ENCODE assay signal across 8 cellular contexts in genomic region chr5:36152324-36153298, GRCh38. TPM values are rescaled to one million over a fixed set of nuclear protein-coding genes. Genes with fewer than 3 reads are reported as not detected.
A peak's percentile ranks its signal among the peaks of the same experiment; 100 is the strongest.
DNase-seq lines count a peak whose midpoint lies in the region; ATAC-seq and TF ChIP-seq lines count a peak whose summit lies in the region.

No MANE protein-coding gene starts in this region.

- H3K4me3 Mint-ChIP-seq in activated CD4-positive, alpha-beta memory T cell treated with anti-CD3 and anti-CD28 coated beads, Interleukin-2, amount 10 ng/mL, durations not matched to agents 7 days and 5 days = peak overlapping the region; percentile 97

- peaks cover 56% of the 10 kb centered on the region for H3K36me3 Mint-ChIP-seq in activated CD4-positive, alpha-beta memory T cell treated with anti-CD3 and anti-CD28 coated beads, Interleukin-2, amount 10 ng/mL, durations not matched to agents 7 days and 5 days (ENCODE audit: low read depth)

- H3K9me3 ChIP-seq in cardiac muscle cell (ENCODE audit: low read depth) = no peaks in the 10 kb centered on the region

- DNase-seq in Right ventricle myocardium inferior (ENCODE audit: missing footprints) (peak; percentile 35), cardiac septum (ENCODE audit: low spot score) (no peak), HL-60 (ENCODE audit: low read depth in 1 of 2, low spot score in 1 of 2) (peak in 1 of 2 experiments; percentile 15), cardiac muscle cell (ENCODE audit: low read depth in 1 of 2, low spot score in 1 of 2) (peak; percentile 5 to 35), NCI-H1436 treated with DMSO at 0.1 percent for 48 hours (lab: John Stamatoyannopoulos, UW) (no peak)
- no peak for DNase-seq in activated CD4-positive, alpha-beta memory T cell treated with anti-CD3 and anti-CD28 coated beads, Interleukin-2, amount 10 ng/mL, durations not matched to agents 7 days and 5 days

- intact Hi-C loops in Right ventricle myocardium inferior (cut with DNase I) = loop anchor here (5.0 kb wide), 1 partner anchor 90 kb away; the partner anchor contains the start of gene NADK2
- intact Hi-C loops in cardiac septum (cut with DNase I) = loop anchor here (1.0 kb wide), 1 partner anchor 89 kb away; the partner anchor contains the start of gene NADK2

- H3K27me3 Mint-ChIP-seq in activated CD4-positive, alpha-beta memory T cell treated with anti-CD3 and anti-CD28 coated beads, Interleukin-2, amount 10 ng/mL, durations not matched to agents 7 days and 5 days = no peaks in the 10 kb centered on the region

- H3K4me1 ChIP-seq in cardiac muscle cell (ENCODE audit: low read depth) (peaks cover 38% of the 10 kb centered on the region), rectal smooth muscle tissue (ENCODE audit: control insufficient read depth, insufficient read depth, low read length) (peaks cover 10% of the 10 kb centered on the region)

- CTCF ChIA-PET in activated CD4-positive, alpha-beta memory T cell treated with anti-CD3 and anti-CD28 coated beads, Interleukin-2, amount 10 ng/mL, durations not matched to agents 7 days and 5 days (lab: Charles Lee) = interaction anchor here (0.7 to 4.3 kb wide), 6 partner anchors 14 to 521 kb away, joined by 3 to 34 read pairs (median 9); partner anchors contain the start of gene NADK2

- peaks cover 69% of the 10 kb centered on the region for H3K4me1 Mint-ChIP-seq in activated CD4-positive, alpha-beta memory T cell treated with anti-CD3 and anti-CD28 coated beads, Interleukin-2, amount 10 ng/mL, durations not matched to agents 7 days and 5 days

- H3K27ac ChIP-seq in HL-60 (replicated peaks) (peak overlapping the region; percentile 87), cardiac muscle cell (peak overlapping the region; percentile 81), rectal smooth muscle tissue (ENCODE audit: low read depth, low read length) (no peak overlapping the region)

- H3K4me3 ChIP-seq in HL-60 (replicated peaks; ENCODE audit: insufficient read depth, low read length) (peak overlapping the region; percentile 89), cardiac muscle cell (peak overlapping the region; percentile 84), rectal smooth muscle tissue (ENCODE audit: low read length) (peak overlapping the region; percentile 86)

- H3K9ac ChIP-seq in rectal smooth muscle tissue (ENCODE audit: low read length) = no peak overlapping the region

- peak overlapping the region; percentile 83 for H3K27ac Mint-ChIP-seq in activated CD4-positive, alpha-beta memory T cell treated with anti-CD3 and anti-CD28 coated beads, Interleukin-2, amount 10 ng/mL, durations not matched to agents 7 days and 5 days

- no peak for ATAC-seq in Right ventricle myocardium inferior
- no peak for ATAC-seq in HG03159 (IDR thresholded peaks at IDR 0.05; ENCODE audit: unreplicated experiment)

- H3K36me3 ChIP-seq in cardiac muscle cell (peaks cover 16% of the 10 kb centered on the region), rectal smooth muscle tissue (ENCODE audit: control insufficient read depth, insufficient read depth, low read length) (no peaks in the 10 kb centered on the region)

- TF ChIP-seq CTCF in HL-60 (IDR thresholded peaks at IDR 0.05; ENCODE audit: insufficient read depth, low read length) (no peak), cardiac muscle cell (IDR thresholded peaks at IDR 0.05; ENCODE audit: low read depth, low read length) (no peak)

- POLR2A ChIA-PET in activated CD4-positive, alpha-beta memory T cell treated with anti-CD3 and anti-CD28 coated beads, Interleukin-2, amount 10 ng/mL, durations not matched to agents 7 days and 5 days (lab: Charles Lee) = interaction anchor here (0.8 to 4.1 kb wide), 11 partner anchors 9 to 1229 kb away, joined by 3 to 80 read pairs (median 7); partner anchors contain the start of genes NADK2 and NIPBL

- H3K27me3 ChIP-seq in HL-60 (ENCODE audit: insufficient read depth, poor library complexity, severe bottlenecking) (no peaks in the 10 kb centered on the region), cardiac muscle cell (no peaks in the 10 kb centered on the region), rectal smooth muscle tissue (ENCODE audit: control insufficient read depth, insufficient read depth, low read length) (no peaks in the 10 kb centered on the region)

- no peaks in the 10 kb centered on the region for H3K9me3 Mint-ChIP-seq in activated CD4-positive, alpha-beta memory T cell treated with anti-CD3 and anti-CD28 coated beads, Interleukin-2, amount 10 ng/mL, durations not matched to agents 7 days and 5 days

RNA-seq across cellular contexts. Expression of gene SKP2, which starts 0.7 kb away (rescaled TPM):
- 6.3 TPM for total RNA-seq in Right ventricle myocardium inferior
- total RNA-seq in cardiac septum = 3.7 TPM
- total RNA-seq in activated CD4-positive, alpha-beta memory T cell treated with anti-CD3 and anti-CD28 coated beads, Interleukin-2, amount 10 ng/mL, durations not matched to agents 7 days and 5 days = 10 to 100 TPM; 33.1 to 37.9 TPM
- total RNA-seq in cardiac muscle cell = 36.1 and 57.5 TPM in 2 replicates
- polyA plus RNA-seq in cardiac muscle cell = 30.3 and 38.0 TPM in 2 replicates

RNA-seq across cellular contexts. Expression of gene LMBRD2, which starts 0.9 kb away (rescaled TPM):
- 10.4 TPM for total RNA-seq in Right ventricle myocardium inferior
- total RNA-seq in cardiac septum = 11.7 TPM
- 10 to 100 TPM; 13.2 to 14.4 TPM for total RNA-seq in activated CD4-positive, alpha-beta memory T cell treated with anti-CD3 and anti-CD28 coated beads, Interleukin-2, amount 10 ng/mL, durations not matched to agents 7 days and 5 days
- 9.3 and 15.6 TPM in 2 replicates for total RNA-seq in cardiac muscle cell
- 3.9 and 5.4 TPM in 2 replicates for polyA plus RNA-seq in cardiac muscle cell

Comparison
In these comparisons a context has a peak if more than half of its experiments do, and no peak if none do; other contexts are left out.
1. DNase-seq: peak in Right ventricle myocardium inferior (single experiment) and cardiac muscle cell (2 of 2); none in cardiac septum (single experiment), activated CD4-positive, alpha-beta memory T cell treated with anti-CD3 and anti-CD28 coated beads, Interleukin-2, amount 10 ng/mL, durations not matched to agents 7 days and 5 days (single experiment) and NCI-H1436 treated with DMSO at 0.1 percent for 48 hours (single experiment).
2. Peak in every context shown above with its lines, with median percentiles within 50 percentile points of each other: H3K4me3 ChIP-seq.